In the genomic region with DNA sequence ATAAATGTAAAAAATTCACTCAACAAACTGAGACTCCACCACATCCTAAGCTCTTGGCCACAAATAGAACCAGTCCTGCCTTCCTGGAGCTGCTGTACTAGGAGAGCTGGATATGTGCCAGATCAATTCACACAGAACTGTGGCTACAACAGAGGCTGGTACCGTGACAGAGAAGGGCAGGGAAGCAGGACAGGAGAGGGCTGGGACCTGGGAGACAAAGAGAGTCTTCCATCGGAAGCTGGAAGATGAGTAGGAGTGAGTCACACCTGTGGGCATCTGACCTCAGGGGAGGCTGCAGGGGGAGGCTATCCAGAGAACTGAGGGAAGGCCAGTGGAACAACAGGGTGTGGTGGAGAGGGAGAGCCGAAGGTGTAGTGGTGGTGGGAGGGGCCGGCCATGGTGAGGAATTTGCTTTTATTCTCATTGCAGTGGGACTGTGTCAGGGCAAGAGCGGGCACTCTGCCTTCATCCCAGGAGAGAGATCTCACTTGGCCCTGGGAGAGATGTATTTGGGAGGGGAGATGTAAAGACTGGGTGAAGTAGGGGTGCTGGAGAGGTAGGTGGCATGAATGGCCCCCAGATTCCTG, we compare ENCODE assay signal across 1 cellular context.
TF ChIP-seq lines count a peak whose summit lies in the region.

No MANE protein-coding gene starts in this region.

TF ChIP-seq in H1, 55 proteins besides CTCF, POLR2A, EP300 and RAD21:
- no peak for TF ChIP-seq TBP (IDR thresholded peaks at IDR 0.05; ENCODE audit: low read depth, low read length)
- TF ChIP-seq JUN (IDR thresholded peaks at IDR 0.05; ENCODE audit: low read depth, low read length): no peak
- TF ChIP-seq, protein P1, sequence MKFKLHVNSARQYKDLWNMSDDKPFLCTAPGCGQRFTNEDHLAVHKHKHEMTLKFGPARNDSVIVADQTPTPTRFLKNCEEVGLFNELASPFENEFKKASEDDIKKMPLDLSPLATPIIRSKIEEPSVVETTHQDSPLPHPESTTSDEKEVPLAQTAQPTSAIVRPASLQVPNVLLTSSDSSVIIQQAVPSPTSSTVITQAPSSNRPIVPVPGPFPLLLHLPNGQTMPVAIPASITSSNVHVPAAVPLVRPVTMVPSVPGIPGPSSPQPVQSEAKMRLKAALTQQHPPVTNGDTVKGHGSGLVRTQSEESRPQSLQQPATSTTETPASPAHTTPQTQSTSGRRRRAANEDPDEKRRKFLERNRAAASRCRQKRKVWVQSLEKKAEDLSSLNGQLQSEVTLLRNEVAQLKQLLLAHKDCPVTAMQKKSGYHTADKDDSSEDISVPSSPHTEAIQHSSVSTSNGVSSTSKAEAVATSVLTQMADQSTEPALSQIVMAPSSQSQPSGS (IDR thresholded peaks at IDR 0.05; ENCODE audit: low read length): no peak
- TF ChIP-seq SRF (IDR thresholded peaks at IDR 0.05; ENCODE audit: low read depth, low read length): no peak
- no peak for TF ChIP-seq EZH2 (IDR thresholded peaks at IDR 0.05; ENCODE audit: low read depth, low read length, severe bottlenecking)
- TF ChIP-seq PHF8 (conservative IDR thresholded peaks at IDR 0.05; ENCODE audit: low read depth, low read length): no peak
- TF ChIP-seq SUZ12 (IDR thresholded peaks at IDR 0.05; ENCODE audit: low read length): no peak
- no peak for TF ChIP-seq CBX8 (IDR thresholded peaks at IDR 0.05; ENCODE audit: borderline replicate concordance, low read depth, low read length)
- no peak for TF ChIP-seq NANOG (IDR thresholded peaks at IDR 0.05; ENCODE audit: insufficient read depth, low read depth, low read length, poor library complexity, severe bottlenecking)
- no peak for TF ChIP-seq CREB1 (IDR thresholded peaks at IDR 0.05)
- TF ChIP-seq SIX5 (IDR thresholded peaks at IDR 0.05; ENCODE audit: low read depth, low read length): no peak
- no peak for TF ChIP-seq CHD1 (IDR thresholded peaks at IDR 0.05; ENCODE audit: low read depth, low read length)
